11 cellular contexts compared by ENCODE assay signal in genomic region chr12:121925361-121925725, GRCh38. TPM values are rescaled to one million over a fixed set of nuclear protein-coding genes. Genes with fewer than 3 reads are reported as not detected.
A peak's percentile ranks its signal among the peaks of the same experiment; 100 is the strongest.
DNase-seq lines count a peak whose midpoint lies in the region; ATAC-seq and TF ChIP-seq lines count a peak whose summit lies in the region.
"Had no signal": no experiment of that assay in that cellular context is flagged by ENCODE, and none has a peak within 500 bp of the region (broad histone marks: within the 10 kb centered on the region; RNA-seq: fewer than 3 reads in every experiment).

No MANE protein-coding gene starts in this region.

- TF ChIP-seq CTCF in astrocyte of the spinal cord (IDR thresholded peaks at IDR 0.05; ENCODE audit: low read depth, low read length), result no peak
- TF ChIP-seq CTCF in activated CD8-positive, alpha-beta T cell treated with anti-CD3 and anti-CD28 coated beads for 36 hours (IDR thresholded peaks at IDR 0.05), result no peak
- TF ChIP-seq CTCF in prostate gland (IDR thresholded peaks at IDR 0.05), result no peak

- no peaks in the 10 kb centered on the region for H3K9me3 ChIP-seq in GM23248 (ENCODE audit: low read depth)
- no peaks in the 10 kb centered on the region for H3K9me3 ChIP-seq in prostate gland

- intact Hi-C loops in activated CD8-positive, alpha-beta T cell treated with anti-CD3 and anti-CD28 coated beads for 36 hours (cut with micrococcal nuclease), result no loop called here
- intact Hi-C loops in prostate gland (cut with DNase I), result no loop called here

- H3K27me3 Mint-ChIP-seq in activated CD8-positive, alpha-beta T cell treated with anti-CD3 and anti-CD28 coated beads for 36 hours, result no peaks in the 10 kb centered on the region

- WGBS in GM23248 (ENCODE audit: low coverage in 1 of 2, low lambda C conversion rate in 2 of 2, missing lambda C conversion rate in 2 of 2), 2 experiments, result 2 to 3% methylated on average over 7 of the region's 7 CpGs
- WGBS in prostate gland, result 24% methylated on average over 7 of the region's 7 CpGs

- no peaks in the 10 kb centered on the region for H3K9me3 Mint-ChIP-seq in activated CD8-positive, alpha-beta T cell treated with anti-CD3 and anti-CD28 coated beads for 36 hours

- no peaks in the 10 kb centered on the region for H3K4me1 Mint-ChIP-seq in activated CD8-positive, alpha-beta T cell treated with anti-CD3 and anti-CD28 coated beads for 36 hours (ENCODE audit: low read depth)

- POLR2A ChIA-PET in activated CD8-positive, alpha-beta T cell treated with anti-CD3 and anti-CD28 coated beads for 36 hours (lab: Charles Lee), result interaction anchor here (0.5 kb wide), 1 partner anchor 83 kb away, joined by 4 read pairs; no protein-coding TSS in a partner anchor

- no peak for TF ChIP-seq POLR2A in prostate gland (IDR thresholded peaks at IDR 0.05)

- H3K4me3 ChIP-seq in GM23248 (peak overlapping the region; percentile 69), astrocyte of the spinal cord (ENCODE audit: low read depth, low read length) (no peak overlapping the region), skin epidermis (peak overlapping the region in 1 of 7 experiments; percentile 3), prostate gland (no peak overlapping the region)

- no peak overlapping the region for H3K27ac Mint-ChIP-seq in activated CD8-positive, alpha-beta T cell treated with anti-CD3 and anti-CD28 coated beads for 36 hours

- peak overlapping the region; percentile 95 for H3K4me2 ChIP-seq in GM23248 (ENCODE audit: unreplicated experiment)

- H3F3A ChIP-seq in GM23248 (ENCODE audit: insufficient read depth), result peaks cover 21% of the 10 kb centered on the region

- peak overlapping the region; percentile 82 for H2AFZ ChIP-seq in GM23248

- in situ Hi-C loops in GM23248 (cut with MboI) (no loop called here), astrocyte of the spinal cord (cut with HindIII; ENCODE audit: low sequenced_read_pairs) (no loop called here)

- no peaks in the 10 kb centered on the region for H3K36me3 ChIP-seq in GM23248 (ENCODE audit: low read depth)
- no peaks in the 10 kb centered on the region for H3K36me3 ChIP-seq in prostate gland

- H3K9me2 ChIP-seq in GM23248 (ENCODE audit: insufficient read depth), result no peaks in the 10 kb centered on the region

- ATAC-seq in HG03469 (IDR thresholded peaks at IDR 0.05; ENCODE audit: unreplicated experiment) (no peak), GM21360 (IDR thresholded peaks at IDR 0.05; ENCODE audit: unreplicated experiment) (no peak)
- no peak for ATAC-seq in activated CD8-positive, alpha-beta T cell treated with anti-CD3 and anti-CD28 coated beads for 36 hours

- H3K4me1 ChIP-seq in GM23248 (ENCODE audit: insufficient read depth) (peaks cover 31% of the 10 kb centered on the region), prostate gland (replicated peaks) (no peaks in the 10 kb centered on the region)

- H3K4me3 Mint-ChIP-seq in activated CD8-positive, alpha-beta T cell treated with anti-CD3 and anti-CD28 coated beads for 36 hours, result no peak overlapping the region

- H3K27me3 ChIP-seq in GM23248 (replicated peaks; ENCODE audit: insufficient read depth) (no peaks in the 10 kb centered on the region), prostate gland (replicated peaks; ENCODE audit: insufficient read depth) (no peaks in the 10 kb centered on the region)

- DNase-seq in GM23248 (peak; percentile 91), astrocyte of the spinal cord (ENCODE audit: low read depth, low spot score) (peak; percentile 83), iris pigment epithelial cell (ENCODE audit: low read depth) (peak; percentile 81), prostate gland (ENCODE audit: low spot score) (no peak)
- no peak for DNase-seq in activated CD8-positive, alpha-beta T cell treated with anti-CD3 and anti-CD28 coated beads for 36 hours
- DNase-seq: activated CD8-positive, alpha-beta memory T cell treated with anti-CD3 and anti-CD28 coated beads for 24 hours; caudate nucleus; DND-41 had no signal

- H3K9ac ChIP-seq in GM23248, result peak overlapping the region; percentile 87

- H4K20me1 ChIP-seq in GM23248 (ENCODE audit: insufficient read depth), result no peaks in the 10 kb centered on the region

- H3K79me2 ChIP-seq in GM23248 (ENCODE audit: insufficient read depth), result no peaks in the 10 kb centered on the region

- no peaks in the 10 kb centered on the region for H3K36me3 Mint-ChIP-seq in activated CD8-positive, alpha-beta T cell treated with anti-CD3 and anti-CD28 coated beads for 36 hours (ENCODE audit: low read depth)

- peak overlapping the region; percentile 99 for H3K27ac ChIP-seq in GM23248
- H3K27ac ChIP-seq in skin epidermis, result peak overlapping the region in 18 of 21 experiments; percentile 14 to 86 (median 69)
- peak overlapping the region in 1 of 2 donors; percentile 10 for H3K27ac ChIP-seq in prostate gland

- CTCF ChIA-PET in activated CD8-positive, alpha-beta T cell treated with anti-CD3 and anti-CD28 coated beads for 36 hours (lab: Charles Lee), result interaction anchor here (1.8 kb wide), 1 partner anchor 131 kb away, joined by 6 read pairs; no protein-coding TSS in a partner anchor

RNA-seq across cellular contexts. Expression of gene CFAP251, which starts 7.0 kb away (rescaled TPM):
- 1.6 and 4.4 TPM in 2 replicates for total RNA-seq in GM23248 (2014; rRNA removed; shearing (Covaris generic))
- polyA plus RNA-seq in GM23248 (2016; fragmentation: Nextera tagmentation; extraction: Ambion mirVana), result 0.46 and 0.58 TPM in 2 replicates
- 1 to 10 TPM; 2.0 to 2.9 TPM for total RNA-seq in activated CD8-positive, alpha-beta T cell treated with anti-CD3 and anti-CD28 coated beads for 36 hours
- 1 to 10 TPM in 1 of 2 donors, under 1 TPM in 1; 0.55 to 4.5 TPM for total RNA-seq in prostate gland

RNA-seq across cellular contexts. Expression of gene PSMD9, which starts 36.8 kb away (rescaled TPM):
- 93.7 and 134 TPM in 2 replicates for total RNA-seq in GM23248 (2014; rRNA removed; shearing (Covaris generic))
- polyA plus RNA-seq in GM23248 (2016; fragmentation: Nextera tagmentation; extraction: Ambion mirVana), result 129 and 141 TPM in 2 replicates
- 10 to 100 TPM; 48.6 to 50.7 TPM for total RNA-seq in activated CD8-positive, alpha-beta T cell treated with anti-CD3 and anti-CD28 coated beads for 36 hours
- total RNA-seq in prostate gland, result 10 to 100 TPM; 68.2 to 73.3 TPM

Comparison
In these comparisons a context has a peak if more than half of its experiments do, and no peak if none do; other contexts are left out.
1. DNase-seq: peak in GM23248 (single experiment), astrocyte of the spinal cord (single experiment) and iris pigment epithelial cell (single experiment); none in activated CD8-positive, alpha-beta T cell treated with anti-CD3 and anti-CD28 coated beads for 36 hours (single experiment) and prostate gland (single experiment).